In the genomic region with DNA sequence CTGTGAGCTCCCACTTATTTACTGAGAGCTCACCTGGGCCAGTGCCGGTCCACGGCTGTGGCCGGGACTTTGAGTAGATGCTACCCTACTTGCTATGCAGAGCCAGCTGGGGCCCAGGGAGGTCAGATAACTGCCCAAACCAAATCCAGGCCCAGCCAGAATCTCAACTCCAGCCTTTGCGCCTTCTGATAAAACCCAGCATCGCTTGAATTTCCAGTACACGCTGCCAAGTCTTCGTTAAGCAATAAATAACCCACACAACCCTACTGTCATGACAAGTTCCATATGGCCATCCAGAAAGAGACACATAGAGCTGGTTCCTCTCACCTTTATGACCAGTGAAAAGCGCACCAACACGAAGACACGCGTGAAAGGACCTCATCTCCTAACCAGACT, we compare ENCODE assay signal across 13 cellular contexts. TPM values are rescaled to one million over a fixed set of nuclear protein-coding genes. Genes with fewer than 3 reads are reported as not detected.
A peak's percentile ranks its signal among the peaks of the same experiment; 100 is the strongest.
DNase-seq lines count a peak whose midpoint lies in the region; ATAC-seq, FAIRE-seq and TF ChIP-seq lines count a peak whose summit lies in the region.
"Not testable (repeated sequence)": the region's sequence is repeated elsewhere in the genome, so short reads cannot be mapped to it uniquely, and the experiment has no call there.
"Had no signal": no experiment of that assay in that cellular context is flagged by ENCODE, and none has a peak within 500 bp of the region (broad histone marks: within the 10 kb centered on the region; RNA-seq: fewer than 3 reads in every experiment).

No MANE protein-coding gene starts in this region.

- not testable (repeated sequence) for H2AFZ ChIP-seq in K562 (ENCODE audit: low read depth, low read length); neural progenitor cell (replicated peaks)

- not testable (repeated sequence) for TF ChIP-seq EP300 in K562 (IDR thresholded peaks at IDR 0.05; ENCODE audit: low read length)
- peak; percentile 34 for TF ChIP-seq EP300 in transverse colon (IDR thresholded peaks at IDR 0.05; ENCODE audit: low read depth)

- H3K79me2 ChIP-seq in K562 (ENCODE audit: control insufficient read depth, insufficient read depth, low read length): peaks cover 92% of the 10 kb centered on the region
- H3K79me2 ChIP-seq in neural progenitor cell (ENCODE audit: low read depth): peaks cover 82% of the 10 kb centered on the region

- not testable (repeated sequence) for H3K9me3 Mint-ChIP-seq in CD4-positive, alpha-beta T cell; IgD-negative memory B cell; T-helper 1 cell treated with Interleukin-12 subunit alpha and Interleukin-12 subunit beta and Interleukin-4 antibody, amounts not matched to agents 30 μg/mL and 1 μg/mL, for 36 hours; activated CD8-positive, alpha-beta memory T cell treated with anti-CD3 and anti-CD28 coated beads, Interleukin-2, amount 10 ng/mL, durations not matched to agents 7 days and 5 days (ENCODE audit: low read depth); neural progenitor cell

- H3K36me3 Mint-ChIP-seq in CD4-positive, alpha-beta T cell (ENCODE audit: low read depth); IgD-negative memory B cell; T-helper 1 cell treated with Interleukin-12 subunit alpha and Interleukin-12 subunit beta and Interleukin-4 antibody, amounts not matched to agents 30 μg/mL and 1 μg/mL, for 36 hours (ENCODE audit: low read depth); neural progenitor cell: not testable (repeated sequence)
- peaks cover 20% of the 10 kb centered on the region for H3K36me3 Mint-ChIP-seq in activated CD8-positive, alpha-beta memory T cell treated with anti-CD3 and anti-CD28 coated beads, Interleukin-2, amount 10 ng/mL, durations not matched to agents 7 days and 5 days

- not testable (repeated sequence) for H3F3A ChIP-seq in neural progenitor cell (ENCODE audit: low read depth)

- POLR2A ChIA-PET in CD4-positive, alpha-beta T cell (lab: Charles Lee); K562 (lab: Yijun Ruan, JAX): not testable (repeated sequence)

- not testable (repeated sequence) for TF ChIP-seq POLR2A in K562 (conservative IDR thresholded peaks at IDR 0.05); transverse colon (IDR thresholded peaks at IDR 0.05)

- H3K27me3 ChIP-seq in CD4-positive, alpha-beta T cell (ENCODE audit: control insufficient read depth, insufficient read depth, low read length); K562 (ENCODE audit: control insufficient read depth in 2 of 2, insufficient read depth in 2 of 2, low read length in 2 of 2); left ventricle myocardium inferior (ENCODE audit: low read depth); neural progenitor cell; transverse colon: not testable (repeated sequence)

- H4K20me1 ChIP-seq in K562 (replicated peaks; ENCODE audit: control insufficient read depth, insufficient read depth, low read length): peaks cover 15% of the 10 kb centered on the region; the same call in 1 of the 2 replicates
- peaks cover 25% of the 10 kb centered on the region for H4K20me1 ChIP-seq in neural progenitor cell (ENCODE audit: low read depth)

- peak overlapping the region; percentile 7 for H3K4me3 Mint-ChIP-seq in CD4-positive, alpha-beta T cell
- H3K4me3 Mint-ChIP-seq in IgD-negative memory B cell (peak overlapping the region in 3 of 4 donors; percentile 30 to 76 (median 63)), neural progenitor cell (peak overlapping the region; percentile 24)
- H3K4me3 Mint-ChIP-seq in T-helper 1 cell treated with Interleukin-12 subunit alpha and Interleukin-12 subunit beta and Interleukin-4 antibody, amounts not matched to agents 30 μg/mL and 1 μg/mL, for 36 hours: not testable (repeated sequence)
- H3K4me3 Mint-ChIP-seq in activated CD8-positive, alpha-beta memory T cell treated with anti-CD3 and anti-CD28 coated beads, Interleukin-2, amount 10 ng/mL, durations not matched to agents 7 days and 5 days: peak overlapping the region; percentile 1

- peaks cover 20% of the 10 kb centered on the region for H3K4me1 Mint-ChIP-seq in CD4-positive, alpha-beta T cell (ENCODE audit: low read depth)
- H3K4me1 Mint-ChIP-seq in IgD-negative memory B cell (peaks cover 18 to 21% (median 20%) of the 10 kb centered on the region in 3 donors), neural progenitor cell (peaks cover 32% of the 10 kb centered on the region)
- H3K4me1 Mint-ChIP-seq in T-helper 1 cell treated with Interleukin-12 subunit alpha and Interleukin-12 subunit beta and Interleukin-4 antibody, amounts not matched to agents 30 μg/mL and 1 μg/mL, for 36 hours (ENCODE audit: low read depth): peaks cover 27% of the 10 kb centered on the region
- H3K4me1 Mint-ChIP-seq in activated CD8-positive, alpha-beta memory T cell treated with anti-CD3 and anti-CD28 coated beads, Interleukin-2, amount 10 ng/mL, durations not matched to agents 7 days and 5 days: peaks cover 50% of the 10 kb centered on the region

- not testable (repeated sequence) for BruUV-seq in K562 (replicated peaks; lab: Mats Ljungman, UMichigan)

- H3K27ac Mint-ChIP-seq in CD4-positive, alpha-beta T cell: peak overlapping the region; percentile 51
- peak overlapping the region in 2 of 3 donors; percentile 71 to 82 for H3K27ac Mint-ChIP-seq in IgD-negative memory B cell
- peak overlapping the region; percentile 65 for H3K27ac Mint-ChIP-seq in T-helper 1 cell treated with Interleukin-12 subunit alpha and Interleukin-12 subunit beta and Interleukin-4 antibody, amounts not matched to agents 30 μg/mL and 1 μg/mL, for 36 hours
- H3K27ac Mint-ChIP-seq in activated CD8-positive, alpha-beta memory T cell treated with anti-CD3 and anti-CD28 coated beads, Interleukin-2, amount 10 ng/mL, durations not matched to agents 7 days and 5 days: peak overlapping the region; percentile 58
- H3K27ac Mint-ChIP-seq in neural progenitor cell: not testable (repeated sequence)

- H3K27ac ChIP-seq in CD4-positive, alpha-beta T cell (ENCODE audit: low read depth, low read length); K562 (ENCODE audit: extremely low read depth, low read depth, low read length); neural progenitor cell: not testable (repeated sequence)
- H3K27ac ChIP-seq in left ventricle myocardium inferior (replicated peaks) (peak overlapping the region; percentile 63), transverse colon (peak overlapping the region; percentile 48 to 77 (median 61))

- H3K36me3 ChIP-seq in K562 (ENCODE audit: control insufficient read depth, insufficient read depth, low read length): peaks cover 48% of the 10 kb centered on the region; the same call in 1 of the 3 replicates
- H3K36me3 ChIP-seq in left ventricle myocardium inferior, neural progenitor cell, transverse colon: not testable (repeated sequence)

- H3K27me3 Mint-ChIP-seq in CD4-positive, alpha-beta T cell; IgD-negative memory B cell; T-helper 1 cell treated with Interleukin-12 subunit alpha and Interleukin-12 subunit beta and Interleukin-4 antibody, amounts not matched to agents 30 μg/mL and 1 μg/mL, for 36 hours (ENCODE audit: low read depth); activated CD8-positive, alpha-beta memory T cell treated with anti-CD3 and anti-CD28 coated beads, Interleukin-2, amount 10 ng/mL, durations not matched to agents 7 days and 5 days; neural progenitor cell (ENCODE audit: insufficient read depth, low read depth): not testable (repeated sequence)

- CTCF ChIA-PET in CD4-positive, alpha-beta T cell (lab: Charles Lee); activated CD8-positive, alpha-beta memory T cell treated with anti-CD3 and anti-CD28 coated beads, Interleukin-2, amount 10 ng/mL, durations not matched to agents 7 days and 5 days (lab: Charles Lee); K562 (lab: Yijun Ruan, JAX; ENCODE audit: low intra/inter-chr PET ratio): not testable (repeated sequence)

- in situ Hi-C loops in K562 (cut with MboI); transverse colon (cut with MboI; ENCODE audit: low pct_ligation_motif_present in 1 of 4, low pct_unique_long_range_greater_than_20kb in 1 of 4, low sequenced_read_pairs in 3 of 4): not testable (repeated sequence)

- H3K4me1 ChIP-seq in K562 (replicated peaks in 1 of 2; ENCODE audit: control insufficient read depth in 2 of 2, insufficient read depth in 2 of 2, low read length in 2 of 2): peaks cover 6 to 38% of the 10 kb centered on the region in 2 experiments; a peak in 4 of 5 replicates
- H3K4me1 ChIP-seq in left ventricle myocardium inferior: peaks cover 44% of the 10 kb centered on the region
- not testable (repeated sequence) for H3K4me1 ChIP-seq in neural progenitor cell
- H3K4me1 ChIP-seq in transverse colon: peaks cover 7 to 47% (median 29%) of the 10 kb centered on the region in 4 donors

- TF ChIP-seq CTCF in CD4-positive, alpha-beta T cell (IDR thresholded peaks at IDR 0.05); K562 (IDR thresholded peaks at IDR 0.05 in 2 of 3, conservative IDR thresholded peaks at IDR 0.05 in 1 of 3; ENCODE audit: insufficient read depth in 2 of 3, low read depth in 1 of 3, low read length in 3 of 3); left ventricle myocardium inferior (IDR thresholded peaks at IDR 0.05; ENCODE audit: borderline replicate concordance); neural progenitor cell (IDR thresholded peaks at IDR 0.05); transverse colon (IDR thresholded peaks at IDR 0.05): not testable (repeated sequence)

- not testable (repeated sequence) for ATAC-seq in CD4-positive, alpha-beta T cell (ENCODE audit: poor library complexity); activated CD8-positive, alpha-beta memory T cell treated with anti-CD3 and anti-CD28 coated beads, Interleukin-2, amount 10 ng/mL, durations not matched to agents 7 days and 5 days
- ATAC-seq in K562: peak; percentile 2; the same call in 2 of the 3 replicates

- H3K4me2 ChIP-seq in K562 (ENCODE audit: insufficient read depth, low read length); neural progenitor cell: not testable (repeated sequence)

- intact Hi-C loops in CD4-positive, alpha-beta T cell (cut with DNase I, micrococcal nuclease); K562 (cut with micrococcal nuclease); left ventricle myocardium inferior (cut with micrococcal nuclease); transverse colon (cut with DNase I; ENCODE audit: low total_unique reads): not testable (repeated sequence)

- H3K4me3 ChIP-seq in K562, left ventricle myocardium inferior, neural progenitor cell, transverse colon: not testable (repeated sequence)

- H3K9me3 ChIP-seq in CD4-positive, alpha-beta T cell (ENCODE audit: control insufficient read depth, low read length); K562 (replicated peaks; ENCODE audit: control insufficient read depth, insufficient read depth, low read depth, low read length); left ventricle myocardium inferior (replicated peaks); neural progenitor cell (ENCODE audit: low read depth); transverse colon: not testable (repeated sequence)

- TF ChIP-seq RAD21 in K562 (CRISPR knock-in tag; conservative IDR thresholded peaks at IDR 0.05 in 1 of 2, IDR thresholded peaks at IDR 0.05 in 1 of 2): not testable (repeated sequence)

- not testable (repeated sequence) for H3K9ac ChIP-seq in K562 (ENCODE audit: insufficient read depth in 1 of 2, low read depth in 2 of 2, low read length in 2 of 2); neural progenitor cell

- DNase-seq in CD4-positive, alpha-beta T cell; activated CD8-positive, alpha-beta memory T cell treated with anti-CD3 and anti-CD28 coated beads, Interleukin-2, amount 10 ng/mL, durations not matched to agents 7 days and 5 days; left ventricle myocardium inferior; neural progenitor cell (ENCODE audit: low spot score); transverse colon: not testable (repeated sequence)
- DNase-seq in K562 (ENCODE audit: extremely low read depth in 1 of 4, low spot score in 3 of 4): peak in 1 of 4 experiments; percentile 33

- peak; percentile 67 for FAIRE-seq in K562 (lab: Jason Lieb, UNC)

- 11% methylated on average over 11 of the region's 11 CpGs for WGBS in K562 (ENCODE audit: insufficient coverage, low coverage, missing lambda C conversion rate)
- 55 to 74% methylated on average over 4 to 11 of the region's 11 CpGs for WGBS in transverse colon (ENCODE audit: low coverage in 1 of 2), 2 donors

- H3K9me1 ChIP-seq in K562 (ENCODE audit: control insufficient read depth, insufficient read depth, low read length): not testable (repeated sequence)

RNA-seq across cellular contexts. Expression of gene SPN, which starts 55.6 kb away (rescaled TPM):
- total RNA-seq in CD4-positive, alpha-beta T cell: 10 to 100 TPM; 45.7 to 48.3 TPM
- polyA plus RNA-seq in IgD-negative memory B cell (11.0 TPM), K562 (2011; rRNA removed) (56.7 and 114 TPM in 2 replicates), K562 (2014; fragmentation: Illumina TruSeq; extraction: Trizol) (174 and 221 TPM in 2 replicates), K562 (2014; fragmentation: Nextera tagmentation; extraction: Ambion mirVana) (10 to 100 TPM; 24.3 to 34.3 TPM), K562 (2014; rRNA removed) (74.2 and 79.4 TPM in 2 replicates)
- total RNA-seq in activated CD8-positive, alpha-beta memory T cell treated with anti-CD3 and anti-CD28 coated beads, Interleukin-2, amount 10 ng/mL, durations not matched to agents 7 days and 5 days: 100 to 1,000 TPM; 329 to 351 TPM
- 97.4 and 224 TPM in 2 replicates for total RNA-seq in K562 (2011; cell fraction: chromatin; rRNA removed; ENCODE audit: low replicate concordance)
- 129 and 166 TPM in 2 replicates for total RNA-seq in K562 (2011; cell fraction: nucleolus; rRNA removed)
- total RNA-seq in K562 (2011; cell fraction: nucleoplasm; rRNA removed): 142 and 171 TPM in 2 replicates
- total RNA-seq in K562 (2014; rRNA removed) (75.4 and 91.8 TPM in 2 replicates), K562 (2014; rRNA removed; fragmentation: Illumina TruSeq; extraction: Trizol) (80.6 and 85.0 TPM in 2 replicates), K562 (2015; rRNA removed; fragmentation: Illumina TruSeq; extraction: Trizol) (110 and 114 TPM in 2 replicates), K562 (2021) (202 and 225 TPM in 2 replicates), left ventricle myocardium inferior (1.3 TPM), neural progenitor cell (ENCODE audit: low replicate concordance) (0.02 and 0.25 TPM in 2 replicates), transverse colon (1 to 10 TPM in 2 of 4 donors, under 1 TPM in 2; 0.20 to 3.7 (median 1.1) TPM)
- polyA plus RNA-seq in K562 (2011; cell fraction: cytosol; rRNA removed): 56.3 and 107 TPM in 2 replicates
- polyA plus RNA-seq in K562 (2011; cell fraction: nucleus; rRNA removed): 80.5 and 114 TPM in 2 replicates
- polyA plus RNA-seq in K562 (2012): 152 and 220 TPM in 2 replicates
- polyA minus RNA-seq in K562 (2011; rRNA and poly(A)+ RNA removed): 64.6 and 73.0 TPM in 2 replicates
- polyA minus RNA-seq in K562 (2011; cell fraction: cytosol; rRNA and poly(A)+ RNA removed): 66.4 and 80.3 TPM in 2 replicates
- polyA minus RNA-seq in K562 (2011; cell fraction: nucleus; rRNA and poly(A)+ RNA removed): 15.9 and 30.7 TPM in 2 replicates
- total RNA-seq: A673, fibroblast of lung, pulmonary artery endothelial cell, smooth muscle cell had no signal
- polyA plus RNA-seq: BJ, smooth muscle cell had no signal

Comparison
In these comparisons a context has a peak if more than half of its experiments do, and no peak if none do; other contexts are left out.
1. RNA of gene SPN, which starts 55.6 kb away (total RNA-seq): 329 to 351 TPM in activated CD8-positive, alpha-beta memory T cell treated with anti-CD3 and anti-CD28 coated beads, Interleukin-2, amount 10 ng/mL, durations not matched to agents 7 days and 5 days, 75.4 to 225 TPM in K562 and 45.7 to 48.3 TPM in CD4-positive, alpha-beta T cell; 0.20 to 3.7 TPM in transverse colon, 1.3 TPM in left ventricle myocardium inferior (single experiment) and 0.02 to 0.25 TPM in neural progenitor cell; every median in the first group is over 10 times any median in the second.